Comparison of ENCODE assay signal across 10 cellular contexts in genomic region chr10:114634607-114634974, GRCh38. TPM values are rescaled to one million over a fixed set of nuclear protein-coding genes. Genes with fewer than 3 reads are reported as not detected.
DNase-seq lines count a peak whose midpoint lies in the region; ATAC-seq and TF ChIP-seq lines count a peak whose summit lies in the region.
"Had no signal": no experiment of that assay in that cellular context is flagged by ENCODE, and none has a peak within 500 bp of the region (broad histone marks: within the 10 kb centered on the region; RNA-seq: fewer than 3 reads in every experiment).

No MANE protein-coding gene starts in this region.

- no peaks in the 10 kb centered on the region for H3K27me3 ChIP-seq in aorta (ENCODE audit: control insufficient read depth in 1 of 2, insufficient read depth in 2 of 2, low read length in 1 of 2)

- DNase-seq in Right ventricle myocardium superior: no peak
- no peak for DNase-seq in cardiac septum (ENCODE audit: low spot score)
- DNase-seq in lower leg skin (ENCODE audit: low spot score in 2 of 2): peak; percentile 84 to 94
- peak; percentile 86 to 87 for DNase-seq in aorta
- DNase-seq in activated naive CD4-positive, alpha-beta T cell treated with Interleukin-2 at 50 U/mL for 16 hours: no peak
- DNase-seq in activated CD8-positive, alpha-beta memory T cell treated with anti-CD3 and anti-CD28 coated beads, Interleukin-2, amount 50 U/mL, for 48 hours: no peak

- no peak overlapping the region for H3K4me3 ChIP-seq in lower leg skin (ENCODE audit: low read depth, poor library complexity, severe bottlenecking)
- H3K4me3 ChIP-seq in aorta (ENCODE audit: low read length in 2 of 2): no peak overlapping the region

- WGBS in lower leg skin, 2 donors: 3 to 5% methylated on average over 4 of the region's 4 CpGs
- WGBS in aorta, 2 donors: 3 to 6% methylated on average over 4 of the region's 4 CpGs

- TF ChIP-seq CTCF in lower leg skin (IDR thresholded peaks at IDR 0.05): no peak

- H3K36me3 ChIP-seq in aorta (ENCODE audit: control insufficient read depth in 1 of 2, insufficient read depth in 2 of 2, low read length in 1 of 2): no peaks in the 10 kb centered on the region

- ATAC-seq in Right ventricle myocardium superior (ENCODE audit: poor library complexity) (peak; percentile 45), aorta (ENCODE audit: low FRiP score) (peak; percentile 86), HG03342 (IDR thresholded peaks at IDR 0.05; ENCODE audit: unreplicated experiment) (no peak)
- ATAC-seq: activated T-helper 17 cell treated with anti-CD3 and anti-CD28 coated beads, Interleukin-2, amount 50 U/mL, for 72 hours had no signal

- no peak for TF ChIP-seq POLR2A in lower leg skin (IDR thresholded peaks at IDR 0.05)

- H3K9me3 ChIP-seq in aorta (ENCODE audit: control insufficient read depth, low read length): no peaks in the 10 kb centered on the region

- H3K27ac ChIP-seq in cingulate gyrus (ENCODE audit: low read depth, low read length): peak overlapping the region; percentile 41
- H3K27ac ChIP-seq in aorta (ENCODE audit: low read depth in 1 of 2, low read length in 2 of 2): no peak overlapping the region
- H3K27ac ChIP-seq: C4-2B had no signal

- peaks cover 0 to 3% of the 10 kb centered on the region in 2 donors for H3K4me1 ChIP-seq in aorta (ENCODE audit: control insufficient read depth in 1 of 2, insufficient read depth in 2 of 2, low read length in 2 of 2)

- intact Hi-C loops in Right ventricle myocardium superior (cut with DNase I): loop anchor here (5.0 kb wide), 1 partner anchor 48 kb away; no protein-coding TSS in a partner anchor
- intact Hi-C loops in cardiac septum (cut with DNase I): loop anchor here (5.0 to 10.0 kb wide), 2 partner anchors 150 to 188 kb away; partner anchors contain the start of gene FHIP2A
- intact Hi-C loops in lower leg skin (cut with DNase I; ENCODE audit: low total_unique reads): no loop called here
- intact Hi-C loops in aorta (cut with DNase I): loop anchor here (2.0 to 5.0 kb wide), 3 partner anchors 50 to 84 kb away; no protein-coding TSS in a partner anchor

RNA-seq across cellular contexts. Expression of gene ABLIM1, which starts 23.5 kb away (rescaled TPM):
- total RNA-seq in Right ventricle myocardium superior (772 TPM), cardiac septum (473 TPM), lower leg skin (100 to 1,000 TPM; 171 to 258 (median 209) TPM), aorta (100 to 1,000 TPM in 1 of 2 donors, 10 to 100 TPM in 1; 55.8 to 117 TPM)
- 10 to 100 TPM; 13.6 to 14.5 TPM for polyA plus RNA-seq in aorta

Comparison
In these comparisons a context has a peak if more than half of its experiments do, and no peak if none do; other contexts are left out.
1. DNase-seq: peak in lower leg skin (2 of 2) and aorta (2 of 2); none in Right ventricle myocardium superior (single experiment), cardiac septum (single experiment), activated naive CD4-positive, alpha-beta T cell treated with Interleukin-2 at 50 U/mL for 16 hours (single experiment) and activated CD8-positive, alpha-beta memory T cell treated with anti-CD3 and anti-CD28 coated beads, Interleukin-2, amount 50 U/mL, for 48 hours (single experiment).